Comparison of ENCODE assay signal across 1 cellular context in genomic region chrX:38896724-38897298, GRCh38.
TF ChIP-seq lines count a peak whose summit lies in the region.

No MANE protein-coding gene starts in this region.

TF ChIP-seq in HepG2, 621 proteins besides CTCF, POLR2A, EP300 and RAD21 (continued from another document):
- TF ChIP-seq ZNF710 (CRISPR knock-in tag; IDR thresholded peaks at IDR 0.05; ENCODE audit: borderline replicate concordance) (no peak), KAT2B (IDR thresholded peaks at IDR 0.05; ENCODE audit: borderline replicate concordance, low read depth, low read length) (no peak), CCAR2 (optimal IDR thresholded peaks at IDR 0.05; ENCODE audit: low read depth, low read length) (no peak), RARA (CRISPR knock-in tag; IDR thresholded peaks at IDR 0.05) (no peak), HNRNPUL1 (IDR thresholded peaks at IDR 0.05; ENCODE audit: low read depth, low read length) (no peak), ELF3 (CRISPR knock-in tag; IDR thresholded peaks at IDR 0.05) (no peak), RFX5 (IDR thresholded peaks at IDR 0.05; ENCODE audit: low read depth, low read length) (no peak), ZFP90 (CRISPR knock-in tag; IDR thresholded peaks at IDR 0.05; ENCODE audit: borderline replicate concordance) (no peak), ZBTB7A (CRISPR knock-in tag; IDR thresholded peaks at IDR 0.05) (no peak), HNRNPL (IDR thresholded peaks at IDR 0.05; ENCODE audit: low read depth, low read length) (no peak), ZNF549 (CRISPR knock-in tag; IDR thresholded peaks at IDR 0.05) (no peak), SKIL (CRISPR knock-in tag; IDR thresholded peaks at IDR 0.05; ENCODE audit: borderline replicate concordance) (no peak), GRHL1 (CRISPR knock-in tag; conservative IDR thresholded peaks at IDR 0.05) (no peak)
